Comparison of ENCODE assay signal across 27 cellular contexts in genomic region chr21:43744725-43745124, GRCh38.
"Had no signal": no experiment of that assay in that cellular context is flagged by ENCODE, and none has a peak within 500 bp of the region (broad histone marks: within the 10 kb centered on the region; RNA-seq: fewer than 3 reads in every experiment).

No MANE protein-coding gene starts in this region.

- H3K4me3 Mint-ChIP-seq: endodermal cell; memory B cell; natural killer cell treated with Interleukin-12 subunit alpha and Interleukin-12 subunit beta and Interleukin-15 and Interleukin-18, amount 100 ng/mL, for 72 hours; neural progenitor cell; stimulated activated naive B cell treated with anti-CD40 and anti-IgM and Interleukin-4, amounts not matched to agents 10 μg/mL and 1 μg/mL and 100 μg/mL, for 72 hours; stimulated activated naive CD8-positive, alpha-beta T cell treated with anti-CD3 and anti-CD28 coated beads, Interleukin-15, Interleukin-2, amounts not matched to agents 100 ng/mL and 50 ng/mL, for 24 hours had no signal

- H3K4me3 ChIP-seq: dorsolateral prefrontal cortex, esophagus muscularis mucosa, gastroesophageal sphincter, heart left ventricle, hepatocyte, lung, mucosa of descending colon, neural progenitor cell, smooth muscle cell, suprapubic skin, transverse colon, upper lobe of right lung, uterus had no signal

- DNase-seq: dorsolateral prefrontal cortex; effector CD8-positive, alpha-beta T cell; endodermal cell; foreskin keratinocyte; heart left ventricle; kidney; mucosa of descending colon; naive B cell; stimulated activated CD4-positive, alpha-beta T cell treated with anti-CD3 and anti-CD28 coated beads, Interleukin-4, amount 100 ng/mL, for 4 hours; stimulated activated naive B cell treated with anti-CD40 and anti-IgM and Interleukin-4, amounts not matched to agents 10 μg/mL and 1 μg/mL and 100 μg/mL, for 72 hours; transverse colon; upper lobe of right lung; uterus had no signal

- H3K27ac ChIP-seq: esophagus muscularis mucosa, foreskin keratinocyte, gastroesophageal sphincter, heart left ventricle, hepatocyte, neural progenitor cell, parathyroid adenoma, suprapubic skin, transverse colon, upper lobe of right lung, uterus had no signal

- H3K27ac Mint-ChIP-seq: endodermal cell; memory B cell; natural killer cell treated with Interleukin-12 subunit alpha and Interleukin-12 subunit beta and Interleukin-15 and Interleukin-18, amount 100 ng/mL, for 72 hours; neural progenitor cell; progenitor cell of endocrine pancreas; stimulated activated naive B cell treated with anti-CD40 and anti-IgM and Interleukin-4, amounts not matched to agents 10 μg/mL and 1 μg/mL and 100 μg/mL, for 72 hours; stimulated activated naive CD8-positive, alpha-beta T cell treated with anti-CD3 and anti-CD28 coated beads, Interleukin-15, Interleukin-2, amounts not matched to agents 100 ng/mL and 50 ng/mL, for 24 hours had no signal

- H3K27me3 Mint-ChIP-seq: memory B cell; naive B cell; natural killer cell treated with Interleukin-12 subunit alpha and Interleukin-12 subunit beta and Interleukin-15 and Interleukin-18, amount 100 ng/mL, for 72 hours; progenitor cell of endocrine pancreas; stimulated activated naive B cell treated with anti-CD40 and anti-IgM and Interleukin-4, amounts not matched to agents 10 μg/mL and 1 μg/mL and 100 μg/mL, for 72 hours; stimulated activated naive CD8-positive, alpha-beta T cell treated with anti-CD3 and anti-CD28 coated beads, Interleukin-15, Interleukin-2, amounts not matched to agents 100 ng/mL and 50 ng/mL, for 24 hours had no signal

- ATAC-seq: foreskin keratinocyte; gastroesophageal sphincter; heart left ventricle; left lobe of liver; mucosa of descending colon; natural killer cell treated with Interleukin-12 subunit alpha and Interleukin-12 subunit beta and Interleukin-15 and Interleukin-18, amount 100 ng/mL, for 72 hours; sciatic nerve; stimulated activated naive B cell treated with anti-CD40 and anti-IgM and Interleukin-4, amounts not matched to agents 10 μg/mL and 1 μg/mL and 100 μg/mL, for 72 hours had no signal

- H3K9me3 Mint-ChIP-seq: endodermal cell; memory B cell; naive B cell; natural killer cell treated with Interleukin-12 subunit alpha and Interleukin-12 subunit beta and Interleukin-15 and Interleukin-18, amount 100 ng/mL, for 72 hours; neural progenitor cell; stimulated activated naive B cell treated with anti-CD40 and anti-IgM and Interleukin-4, amounts not matched to agents 10 μg/mL and 1 μg/mL and 100 μg/mL, for 72 hours; stimulated activated naive CD8-positive, alpha-beta T cell treated with anti-CD3 and anti-CD28 coated beads, Interleukin-15, Interleukin-2, amounts not matched to agents 100 ng/mL and 50 ng/mL, for 24 hours had no signal

- H3K36me3 ChIP-seq: neural progenitor cell, uterus had no signal

- H3K9me3 ChIP-seq: esophagus muscularis mucosa, gastroesophageal sphincter, heart left ventricle, mucosa of descending colon, suprapubic skin, transverse colon, upper lobe of right lung, uterus had no signal

- H3K4me1 ChIP-seq: foreskin keratinocyte, heart left ventricle, neural progenitor cell, parathyroid adenoma, suprapubic skin, transverse colon, upper lobe of right lung, uterus had no signal

- H3K36me3 Mint-ChIP-seq: natural killer cell treated with Interleukin-12 subunit alpha and Interleukin-12 subunit beta and Interleukin-15 and Interleukin-18, amount 100 ng/mL, for 72 hours had no signal
